Comparison of ENCODE assay signal across 23 cellular contexts in genomic region chr10:72035488-72035887, GRCh38.
"Had no signal": no experiment of that assay in that cellular context is flagged by ENCODE, and none has a peak within 500 bp of the region (broad histone marks: within the 10 kb centered on the region; RNA-seq: fewer than 3 reads in every experiment).

No MANE protein-coding gene starts in this region.

- H3K27me3 ChIP-seq: dorsolateral prefrontal cortex, stomach, upper lobe of left lung had no signal

- H3K9me3 Mint-ChIP-seq: activated naive CD4-positive, alpha-beta T cell treated with anti-CD3 and anti-CD28 coated beads, Interleukin-2, amount 50 U/mL, for 24 hours; brain; effector memory CD8-positive, alpha-beta T cell; memory B cell; stimulated activated memory B cell treated with anti-CD40 and anti-IgM and Interleukin-4, amounts not matched to agents 10 μg/mL and 1 μg/mL and 100 μg/mL, for 72 hours had no signal

- H3K4me3 Mint-ChIP-seq: activated naive CD4-positive, alpha-beta T cell treated with anti-CD3 and anti-CD28 coated beads, Interleukin-2, amount 50 U/mL, for 24 hours; brain; effector memory CD8-positive, alpha-beta T cell; memory B cell; stimulated activated memory B cell treated with anti-CD40 and anti-IgM and Interleukin-4, amounts not matched to agents 10 μg/mL and 1 μg/mL and 100 μg/mL, for 72 hours had no signal

- DNase-seq: activated CD4-positive, alpha-beta T cell treated with anti-CD3 and anti-CD28 coated beads for 1 hour; activated CD4-positive, alpha-beta T cell treated with anti-CD3 and anti-CD28 coated beads, Interleukin-2, amount 50 U/mL, for 1 hour; activated gamma-delta T cell treated with Interleukin-2 at 50 U/mL for 16 hours; activated T-cell treated with anti-CD3 and anti-CD28 coated beads, Interleukin-2, amount 50 U/mL, for 1 hour; aorta; central memory CD4-positive, alpha-beta T cell; dorsolateral prefrontal cortex; effector memory CD8-positive, alpha-beta T cell; foreskin melanocyte; hippocampal formation; small intestine; stomach; T-helper 1 cell; T-helper 9 cell; upper lobe of left lung had no signal

- H3K27ac ChIP-seq: stomach had no signal

- ATAC-seq: effector memory CD8-positive, alpha-beta T cell; esophagus mucosa; sciatic nerve; stimulated activated memory B cell treated with anti-CD40 and anti-IgM and Interleukin-4, amounts not matched to agents 10 μg/mL and 1 μg/mL and 100 μg/mL, for 72 hours had no signal

- H3K36me3 ChIP-seq: stomach, upper lobe of left lung had no signal

- H3K36me3 Mint-ChIP-seq: activated naive CD4-positive, alpha-beta T cell treated with anti-CD3 and anti-CD28 coated beads, Interleukin-2, amount 50 U/mL, for 24 hours; brain; memory B cell; stimulated activated memory B cell treated with anti-CD40 and anti-IgM and Interleukin-4, amounts not matched to agents 10 μg/mL and 1 μg/mL and 100 μg/mL, for 72 hours had no signal

- H3K9me3 ChIP-seq: stomach, upper lobe of left lung had no signal

- H3K4me3 ChIP-seq: dorsolateral prefrontal cortex, stomach, upper lobe of left lung had no signal

- H3K27ac Mint-ChIP-seq: activated naive CD4-positive, alpha-beta T cell treated with anti-CD3 and anti-CD28 coated beads, Interleukin-2, amount 50 U/mL, for 24 hours; effector memory CD8-positive, alpha-beta T cell; memory B cell; stimulated activated memory B cell treated with anti-CD40 and anti-IgM and Interleukin-4, amounts not matched to agents 10 μg/mL and 1 μg/mL and 100 μg/mL, for 72 hours had no signal

- FAIRE-seq: colon, endothelial cell of umbilical vein, small intestine had no signal

- H3K4me1 Mint-ChIP-seq: activated naive CD4-positive, alpha-beta T cell treated with anti-CD3 and anti-CD28 coated beads, Interleukin-2, amount 50 U/mL, for 24 hours; memory B cell; stimulated activated memory B cell treated with anti-CD40 and anti-IgM and Interleukin-4, amounts not matched to agents 10 μg/mL and 1 μg/mL and 100 μg/mL, for 72 hours had no signal

- H3K27me3 Mint-ChIP-seq: activated naive CD4-positive, alpha-beta T cell treated with anti-CD3 and anti-CD28 coated beads, Interleukin-2, amount 50 U/mL, for 24 hours; brain had no signal
